In the genomic region with DNA sequence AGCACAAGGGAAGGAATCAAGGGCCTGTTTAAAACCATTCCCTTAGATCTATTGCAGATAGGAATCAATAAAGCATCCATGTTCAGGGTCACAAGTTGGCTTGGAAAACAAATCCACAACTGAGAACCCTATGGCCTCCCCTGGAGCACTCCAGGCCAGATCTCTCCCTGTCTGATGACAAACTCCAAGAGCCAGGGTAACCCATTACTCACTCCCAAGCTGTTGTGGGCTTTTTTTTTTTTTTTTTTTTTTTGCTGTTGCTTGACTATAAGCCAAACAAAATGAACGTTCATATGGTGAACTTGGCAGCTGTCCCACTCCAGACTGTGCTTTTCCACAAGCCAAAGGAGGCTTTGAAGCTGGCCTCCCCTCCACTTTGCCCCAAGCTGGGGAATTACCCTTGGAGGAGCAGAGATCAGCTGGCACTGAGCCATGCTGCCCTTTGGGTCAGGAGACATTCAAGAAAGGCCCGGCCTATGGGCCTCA, we compare ENCODE assay signal across 10 cellular contexts. TPM values are rescaled to one million over a fixed set of nuclear protein-coding genes. Genes with fewer than 3 reads are reported as not detected.
DNase-seq lines count a peak whose midpoint lies in the region; ATAC-seq, FAIRE-seq and TF ChIP-seq lines count a peak whose summit lies in the region.
"Had no signal": no experiment of that assay in that cellular context is flagged by ENCODE, and none has a peak within 500 bp of the region (broad histone marks: within the 10 kb centered on the region; RNA-seq: fewer than 3 reads in every experiment).

No MANE protein-coding gene starts in this region.

- H3K4me2 ChIP-seq in H1 (ENCODE audit: insufficient read depth in 1 of 2, low read depth in 2 of 2, low read length in 2 of 2): no peak overlapping the region

- no peak overlapping the region for H3K4me3 ChIP-seq in H1 (ENCODE audit: extremely low read depth in 1 of 4, insufficient read depth in 2 of 4, low read depth in 3 of 4, low read length in 4 of 4)
- H3K4me3 ChIP-seq in ovary: no peak overlapping the region

- H2BK5ac ChIP-seq in H1 (ENCODE audit: low read depth, low read length): no peak overlapping the region

- no peak overlapping the region for H4K8ac ChIP-seq in H1 (ENCODE audit: extremely low read depth, insufficient read depth, low read length)

- H3K9me3 ChIP-seq in H1 (ENCODE audit: insufficient read depth in 2 of 2, low read depth in 1 of 2, low read length in 1 of 2) (no peaks in the 10 kb centered on the region), ovary (no peaks in the 10 kb centered on the region)

- H3K18ac ChIP-seq in H1 (ENCODE audit: extremely low read depth, low read length): no peak overlapping the region

- H3K56ac ChIP-seq in H1 (replicated peaks; ENCODE audit: insufficient read length, low read depth, low read length): no peak overlapping the region

- H2AK5ac ChIP-seq in H1 (ENCODE audit: low read depth, low read length): no peak overlapping the region

- peak; percentile 11 for DNase-seq in EH (ENCODE audit: low read depth)
- DNase-seq in NCI-H524 (lab: John Stamatoyannopoulos, UW): peak; percentile 62 to 90
- no peak for DNase-seq in H1 (ENCODE audit: low read depth in 1 of 2, low spot score in 2 of 2)
- DNase-seq in ovary: peak in 3 of 5 donors; percentile 10 to 26 (median 15)
- DNase-seq in GOT3 (lab: John Stamatoyannopoulos, UW): no peak
- DNase-seq in GM10266 (ENCODE audit: extremely low spot score): no peak
- DNase-seq: activated CD4-positive, alpha-beta T cell treated with anti-CD3 and anti-CD28 coated beads for 48 hours had no signal

- H4K20me1 ChIP-seq in H1 (replicated peaks in 1 of 2; ENCODE audit: control insufficient read depth in 1 of 2, insufficient read depth in 2 of 2, low read length in 2 of 2): no peaks in the 10 kb centered on the region

- no peak overlapping the region for H2BK20ac ChIP-seq in H1 (ENCODE audit: low read length)

- no peak overlapping the region for H3K9ac ChIP-seq in H1 (replicated peaks in 1 of 4; ENCODE audit: extremely low read depth in 1 of 4, low read depth in 3 of 4, low read length in 3 of 4)

- no peak overlapping the region for H3K4ac ChIP-seq in H1 (replicated peaks; ENCODE audit: insufficient read length, low read depth, low read length)

- no peak for FAIRE-seq in H1 (lab: Jason Lieb, UNC)
- FAIRE-seq: colon had no signal

- H2AFZ ChIP-seq in H1 (ENCODE audit: low read length): 0 out of 2 replicates have a peak overlapping the region, but pooled peaks have one; percentile 22

- H3K23me2 ChIP-seq in H1 (ENCODE audit: low read depth, low read length): no peaks in the 10 kb centered on the region

- H4K91ac ChIP-seq in H1 (replicated peaks; ENCODE audit: insufficient read length, low read length): no peak overlapping the region

- no peaks in the 10 kb centered on the region for H3K79me2 ChIP-seq in H1 (ENCODE audit: control insufficient read depth in 1 of 2, insufficient read depth in 2 of 2, low read length in 2 of 2)

- no peak overlapping the region for H2BK15ac ChIP-seq in H1 (ENCODE audit: low read length)

- no peaks in the 10 kb centered on the region for H3K36me3 ChIP-seq in H1 (ENCODE audit: control insufficient read depth in 2 of 4, insufficient read depth in 4 of 4, low read length in 3 of 4)
- H3K36me3 ChIP-seq in ovary: no peaks in the 10 kb centered on the region

- no peaks in the 10 kb centered on the region for H3K79me1 ChIP-seq in H1 (ENCODE audit: low read depth, low read length)

- H3K27ac ChIP-seq in H1 (ENCODE audit: low read depth, low read length) (no peak overlapping the region), ovary (no peak overlapping the region)

- CTCF ChIA-PET in H1 (lab: Charles Lee; ENCODE audit: partially characterized antibody): no interaction called here

- H4K5ac ChIP-seq in H1 (ENCODE audit: insufficient read length, low read depth, low read length): no peak overlapping the region

- H3K4me1 ChIP-seq in H1 (replicated peaks in 1 of 4; ENCODE audit: control insufficient read depth in 3 of 4, insufficient read depth in 4 of 4, low read length in 3 of 4): peaks cover 0 to 6% (median 2%) of the 10 kb centered on the region in 4 experiments; a peak in 3 of 7 replicates
- no peaks in the 10 kb centered on the region for H3K4me1 ChIP-seq in ovary (ENCODE audit: insufficient read depth)

- peak overlapping the region; percentile 26 for H3K14ac ChIP-seq in H1 (ENCODE audit: insufficient read length)

- POLR2A ChIA-PET in H1 (lab: Charles Lee; ENCODE audit: partially characterized antibody): no interaction called here

- no peak for TF ChIP-seq POLR2A in H1 (IDR thresholded peaks at IDR 0.05; ENCODE audit: control extremely low read depth in 1 of 2, low read depth in 2 of 2, low read length in 2 of 2)
- TF ChIP-seq POLR2A in ovary (IDR thresholded peaks at IDR 0.05): no peak

- TF ChIP-seq RAD21 in H1 (IDR thresholded peaks at IDR 0.05 in 1 of 2, conservative IDR thresholded peaks at IDR 0.05 in 1 of 2; ENCODE audit: low read depth in 2 of 2, low read length in 2 of 2): no peak

- TF ChIP-seq CTCF in H1 (IDR thresholded peaks at IDR 0.05; ENCODE audit: control extremely low read depth in 1 of 3, insufficient read depth in 1 of 3, low read depth in 1 of 3, low read length in 3 of 3): no peak
- TF ChIP-seq CTCF in ovary (IDR thresholded peaks at IDR 0.05): no peak
- no peak for TF ChIP-seq CTCF in GM10266 (IDR thresholded peaks at IDR 0.05; ENCODE audit: control insufficient read depth, insufficient read depth, low read depth, missing control alignments)

- intact Hi-C loops in ovary (cut with DNase I): no loop called here

- H2BK12ac ChIP-seq in H1 (ENCODE audit: low read depth, low read length): no peak overlapping the region

- H2BK120ac ChIP-seq in H1 (replicated peaks; ENCODE audit: low read depth, low read length): no peak overlapping the region

- no peak for TF ChIP-seq EP300 in H1 (IDR thresholded peaks at IDR 0.05; ENCODE audit: borderline replicate concordance in 1 of 2, low read depth in 2 of 2, low read length in 2 of 2)
- no peak for TF ChIP-seq EP300 in ovary (IDR thresholded peaks at IDR 0.05)

- 89% methylated on average over 2 of the region's 2 CpGs; no CpG with 5 or more reads in 1 of the 2 experiments for WGBS in H1 (ENCODE audit: extremely low coverage in 1 of 2, insufficient coverage in 1 of 2, insufficient read length in 1 of 2, insufficient replicate concordance in 2 of 2, low coverage in 1 of 2, low lambda C conversion rate in 2 of 2, missing lambda C conversion rate in 1 of 2), 2 experiments
- 2 to 7% (median 4%) methylated on average over 2 of the region's 2 CpGs for WGBS in ovary, 3 donors

- ATAC-seq in HG03457 (IDR thresholded peaks at IDR 0.05; ENCODE audit: unreplicated experiment): no peak
- no peak for ATAC-seq in HG02642 (IDR thresholded peaks at IDR 0.05; ENCODE audit: poor library complexity, unreplicated experiment)

- no peak overlapping the region for H3K23ac ChIP-seq in H1 (ENCODE audit: insufficient read length)

- no peaks in the 10 kb centered on the region for H3K27me3 ChIP-seq in H1 (replicated peaks in 1 of 4; ENCODE audit: control insufficient read depth in 3 of 4, extremely low read depth in 1 of 4, insufficient read depth in 3 of 4, low read length in 3 of 4)
- H3K27me3 ChIP-seq in ovary: no peaks in the 10 kb centered on the region

TF ChIP-seq in H1, 55 proteins besides CTCF, POLR2A, EP300 and RAD21 (continues in another document):
- no peak for TF ChIP-seq TAF1 (IDR thresholded peaks at IDR 0.05; ENCODE audit: low read depth, low read length)
- no peak for TF ChIP-seq ASH2L (IDR thresholded peaks at IDR 0.05; ENCODE audit: low read length)
- TF ChIP-seq ATF3 (IDR thresholded peaks at IDR 0.05; ENCODE audit: insufficient read depth, low read depth, low read length): no peak
- no peak for TF ChIP-seq KDM1A (IDR thresholded peaks at IDR 0.05; ENCODE audit: borderline replicate concordance, low read length)
- TF ChIP-seq CREB1 (IDR thresholded peaks at IDR 0.05): no peak
- no peak for TF ChIP-seq USF2 (IDR thresholded peaks at IDR 0.05; ENCODE audit: low read length)
- TF ChIP-seq MAFK (IDR thresholded peaks at IDR 0.05; ENCODE audit: low read depth, low read length): no peak
- TF ChIP-seq SUZ12 (IDR thresholded peaks at IDR 0.05; ENCODE audit: low read length): no peak
- no peak for TF ChIP-seq BACH1 (IDR thresholded peaks at IDR 0.05; ENCODE audit: low read length)
- TF ChIP-seq RBBP5 (IDR thresholded peaks at IDR 0.05; ENCODE audit: borderline replicate concordance, low read depth, low read length): no peak

RNA-seq across cellular contexts. Expression of gene VAV3, which starts 35.7 kb away (rescaled TPM):
- 7.9 and 10.4 TPM in 2 replicates for total RNA-seq in H1 (2021; fragmentation: NEBNext Ultra II Directional; extraction: Animal tissue kit (Norgen Biotek cat#: 25700))
- polyA plus RNA-seq in H1 (2011; rRNA removed) (1.3 and 2.9 TPM in 2 replicates), ovary (1 to 10 TPM in 1 of 2 donors, under 1 TPM in 1; 0.81 to 2.9 TPM)
- 2.9 TPM for polyA plus RNA-seq in H1 (2011; cell fraction: cytosol; rRNA removed)
- 1.9 TPM for polyA plus RNA-seq in H1 (2011; cell fraction: nucleus; rRNA removed)
- 4.9 to 6.7 TPM (median 5.1 TPM) in 4 replicates for polyA plus RNA-seq in H1 (2012, experiment 1 of 2)
- polyA plus RNA-seq in H1 (2012, experiment 2 of 2): 0.39 TPM
- polyA plus RNA-seq in H1 (2013, experiment 1 of 2): 4.1 TPM
- polyA plus RNA-seq in H1 (2013, experiment 2 of 2): 4.0 TPM
- 7.7 and 8.3 TPM in 2 replicates for polyA minus RNA-seq in H1 (2011; rRNA and poly(A)+ RNA removed)
- 4.3 TPM for polyA minus RNA-seq in H1 (2011; cell fraction: cytosol; rRNA and poly(A)+ RNA removed)
- polyA minus RNA-seq in H1 (2011; cell fraction: nucleus; rRNA and poly(A)+ RNA removed): 17.2 TPM
- 1 to 10 TPM in 6 of 7 donors, under 1 TPM in 1; 0.78 to 7.4 (median 1.5) TPM for total RNA-seq in ovary

Comparison
In these comparisons a context has a peak if more than half of its experiments do, and no peak if none do; other contexts are left out.
1. DNase-seq: peak in EH (single experiment), NCI-H524 (2 of 2) and ovary (3 of 5); none in H1 (0 of 2), GOT3 (single experiment) and GM10266 (single experiment).